In genomic region chr4:7068279-7068842, GRCh38 we compare ENCODE assay signal across 8 cellular contexts. TPM values are rescaled to one million over a fixed set of nuclear protein-coding genes. Genes with fewer than 3 reads are reported as not detected.
DNase-seq lines count a peak whose midpoint lies in the region; ATAC-seq and TF ChIP-seq lines count a peak whose summit lies in the region.

No MANE protein-coding gene starts in this region.

- WGBS in HUES64: under 1% methylated on average over 50 of the region's 50 CpGs

- H3K36me3 ChIP-seq in HUES64 (ENCODE audit: insufficient read depth, low read length) (peaks cover 25% of the 10 kb centered on the region), brain microvascular endothelial cell (replicated peaks) (peaks cover 11% of the 10 kb centered on the region), mucosa of descending colon (ENCODE audit: low read depth) (peaks cover 3% of the 10 kb centered on the region)

- H3K9ac ChIP-seq in HUES64 (ENCODE audit: low read depth, low read length): peak overlapping the region; percentile 57

- in situ Hi-C loops in brain microvascular endothelial cell (cut with HindIII; ENCODE audit: low pct_ligation_motif_present, low sequenced_read_pairs): no loop called here

- ATAC-seq in GM19351 (IDR thresholded peaks at IDR 0.05; ENCODE audit: unreplicated experiment) (peak; percentile 24), mucosa of descending colon (no peak), HG03139 (IDR thresholded peaks at IDR 0.05; ENCODE audit: unreplicated experiment) (no peak)

- TF ChIP-seq CTCF in AG09309 (IDR thresholded peaks at IDR 0.05; ENCODE audit: control insufficient read depth, insufficient read depth, low read depth, low read length, missing control alignments) (no peak), brain microvascular endothelial cell (IDR thresholded peaks at IDR 0.05; ENCODE audit: low read depth, low read length, missing control alignments) (peak; percentile 19), mucosa of descending colon (IDR thresholded peaks at IDR 0.05) (no peak)

- no peak overlapping the region for H3K27ac ChIP-seq in HUES64 (ENCODE audit: low read depth, low read length)
- peak overlapping the region; percentile 57 for H3K27ac ChIP-seq in brain microvascular endothelial cell

- no peak for DNase-seq in AG09309 (ENCODE audit: low read depth)
- no peak for DNase-seq in brain microvascular endothelial cell
- no peak for DNase-seq in mucosa of descending colon
- DNase-seq in DMS153 treated with DMSO at 0.1 percent for 48 hours (lab: John Stamatoyannopoulos, UW; ENCODE audit: unreplicated experiment): no peak
- no peak for DNase-seq in NCI-H187 (lab: John Stamatoyannopoulos, UW)

- H3K4me1 ChIP-seq in HUES64 (ENCODE audit: insufficient read depth, low read length) (no peaks in the 10 kb centered on the region; the same call in 1 of the 2 replicates), mucosa of descending colon (ENCODE audit: low read depth) (peaks cover 18% of the 10 kb centered on the region)

- intact Hi-C loops in mucosa of descending colon (cut with DNase I, micrococcal nuclease): no loop called here

- H3K9me3 ChIP-seq in HUES64 (ENCODE audit: insufficient read depth, low read depth, low read length) (no peaks in the 10 kb centered on the region), mucosa of descending colon (no peaks in the 10 kb centered on the region)

- H3K4me3 ChIP-seq in AG09309 (ENCODE audit: control insufficient read depth, low read depth, low read length) (peak overlapping the region; percentile 80), HUES64 (ENCODE audit: low read length) (peak overlapping the region; percentile 74), brain microvascular endothelial cell (ENCODE audit: low read depth, low read length) (peak overlapping the region; percentile 84), mucosa of descending colon (peak overlapping the region; percentile 97)

- peaks cover 28% of the 10 kb centered on the region for H3K27me3 ChIP-seq in HUES64 (ENCODE audit: insufficient read depth, low read length)
- H3K27me3 ChIP-seq in brain microvascular endothelial cell (replicated peaks): no peaks in the 10 kb centered on the region

RNA-seq across cellular contexts. Expression of gene GRPEL1, which starts 0.5 kb away (rescaled TPM):
- polyA plus RNA-seq in HUES64 (2013, experiment 1 of 2): 29.4 TPM
- polyA plus RNA-seq in HUES64 (2013, experiment 2 of 2): 27.2 TPM
- 10 to 100 TPM; 27.5 to 31.5 (median 28.4) TPM for total RNA-seq in mucosa of descending colon

RNA-seq across cellular contexts. Expression of gene TADA2B, which starts 25.2 kb away (rescaled TPM):
- polyA plus RNA-seq in HUES64 (2013, experiment 1 of 2): 7.9 TPM
- 7.0 TPM for polyA plus RNA-seq in HUES64 (2013, experiment 2 of 2)
- 10 to 100 TPM; 22.2 to 32.7 (median 27.6) TPM for total RNA-seq in mucosa of descending colon
